10 cellular contexts compared by ENCODE assay signal in the genomic region with DNA sequence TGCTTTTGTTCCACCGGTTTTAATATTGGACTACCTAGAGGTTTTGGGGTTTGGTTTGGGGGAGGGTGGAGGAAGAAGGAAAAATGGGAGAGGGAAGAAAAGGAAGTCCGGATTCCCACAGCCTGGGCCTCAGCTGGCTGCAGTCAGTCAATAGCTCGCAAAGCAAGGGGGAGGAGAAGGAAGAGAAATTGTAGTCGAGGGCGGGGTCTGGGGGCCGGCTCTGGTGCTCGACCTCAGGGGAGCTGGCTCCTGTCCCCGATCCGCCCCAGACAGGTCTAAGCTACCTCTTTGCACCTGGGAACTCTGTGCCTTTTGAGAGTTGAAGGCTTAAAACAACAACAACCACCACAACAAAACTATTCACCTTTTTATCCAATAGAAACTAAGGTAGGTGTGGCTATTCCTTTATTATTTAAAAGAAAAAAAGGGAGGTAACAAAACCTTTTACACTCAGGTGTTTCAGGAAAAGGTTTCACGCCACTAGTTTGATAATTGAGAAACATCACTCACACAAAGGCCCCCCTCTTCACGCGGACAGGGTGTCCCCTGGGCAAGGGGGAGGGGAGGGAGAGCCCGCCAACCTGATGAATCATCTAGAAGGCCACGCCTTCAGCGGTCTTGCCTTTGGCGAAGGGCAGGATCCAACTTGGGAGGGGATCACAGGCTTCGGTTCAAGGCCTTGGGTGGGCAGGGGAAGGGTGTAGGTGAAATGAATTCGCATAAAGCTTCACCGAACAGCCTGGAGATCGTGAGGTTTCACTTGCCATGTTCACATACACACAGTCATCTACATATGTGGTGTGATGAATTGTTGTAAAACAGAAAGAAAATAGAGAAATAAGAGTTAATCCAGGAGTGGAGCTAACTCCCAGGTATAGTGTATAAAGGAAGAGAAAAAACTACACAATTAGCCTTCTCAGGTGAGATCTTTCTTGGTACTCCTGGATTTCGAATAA. TPM values are rescaled to one million over a fixed set of nuclear protein-coding genes. Genes with fewer than 3 reads are reported as not detected.
DNase-seq lines count a peak whose midpoint lies in the region; ATAC-seq and TF ChIP-seq lines count a peak whose summit lies in the region.
"Had no signal": no experiment of that assay in that cellular context is flagged by ENCODE, and none has a peak within 500 bp of the region (broad histone marks: within the 10 kb centered on the region; RNA-seq: fewer than 3 reads in every experiment).

No MANE protein-coding gene starts in this region.

- H3K36me3 Mint-ChIP-seq in Calu3 (ENCODE audit: insufficient read depth, unreplicated experiment) (peaks cover 21% of the 10 kb centered on the region), nephron (ENCODE audit: low read depth) (no peaks in the 10 kb centered on the region)
- H3K36me3 Mint-ChIP-seq: CD4-positive, CD25-positive, alpha-beta regulatory T cell had no signal

- TF ChIP-seq CTCF in Calu3 (IDR thresholded peaks at IDR 0.05; ENCODE audit: unreplicated experiment): no peak
- no peak for TF ChIP-seq CTCF in nephron (IDR thresholded peaks at IDR 0.05; ENCODE audit: unreplicated experiment in 3 of 3)

- no peak for ATAC-seq in activated CD4-positive, CD25-positive, alpha-beta regulatory T cell treated with anti-CD3 and anti-CD28 coated beads, Interleukin-2, amount 50 U/mL, for 24 hours

- CTCF ChIA-PET in Calu3 (lab: Charles Lee): interaction anchor here (1.0 kb wide), 1 partner anchor 640 kb away, joined by 4 read pairs; no protein-coding TSS in a partner anchor

- H3K27me3 Mint-ChIP-seq in Calu3 (ENCODE audit: unreplicated experiment): no peaks in the 10 kb centered on the region
- no peaks in the 10 kb centered on the region for H3K27me3 Mint-ChIP-seq in nephron (ENCODE audit: low read depth)

- H3K4me1 ChIP-seq in esophagus (ENCODE audit: control insufficient read depth in 2 of 2, insufficient read depth in 2 of 2, low read length in 1 of 2): peaks cover 0 to 3% of the 10 kb centered on the region in 2 donors

- no peaks in the 10 kb centered on the region for H3K27me3 ChIP-seq in esophagus (ENCODE audit: control insufficient read depth in 1 of 2, insufficient read depth in 2 of 2, low read length in 2 of 2)

- DNase-seq in Calu3 (peak; percentile 66), NCI-H69 (lab: John Stamatoyannopoulos, UW) (peak; percentile 91), NCI-H82 (lab: John Stamatoyannopoulos, UW) (no peak), NCI-H2196 treated with DMSO at 0.1 percent for 48 hours (lab: John Stamatoyannopoulos, UW; ENCODE audit: unreplicated experiment) (no peak), NCI-H1048 (lab: John Stamatoyannopoulos, UW) (no peak)
- DNase-seq: CD4-positive, CD25-positive, alpha-beta regulatory T cell; T-helper 2 cell had no signal

- peak overlapping the region; percentile 26 to 43 for H3K4me3 ChIP-seq in esophagus (ENCODE audit: low read depth in 1 of 2, low read length in 2 of 2)

- TSS peak; percentile 41 for BruUV-seq in Calu3 (replicated peaks; lab: Mats Ljungman, UMichigan)

- no peaks in the 10 kb centered on the region for H3K9me3 ChIP-seq in esophagus (ENCODE audit: control insufficient read depth in 2 of 2, insufficient read depth in 1 of 2, low read depth in 1 of 2, low read length in 1 of 2)

- H3K4me1 Mint-ChIP-seq in Calu3 (ENCODE audit: low read depth, unreplicated experiment) (peaks cover 39% of the 10 kb centered on the region), nephron (peaks cover 48% of the 10 kb centered on the region)

- H3K4me3 Mint-ChIP-seq in Calu3 (ENCODE audit: low read depth, unreplicated experiment): peak overlapping the region; percentile 72
- H3K4me3 Mint-ChIP-seq in nephron: peak overlapping the region; percentile 74 to 79 (median 78)

- H3K27ac Mint-ChIP-seq in Calu3 (ENCODE audit: unreplicated experiment) (peak overlapping the region; percentile 73), nephron (peak overlapping the region; percentile 91 to 96 (median 95))
- H3K27ac Mint-ChIP-seq: CD4-positive, CD25-positive, alpha-beta regulatory T cell had no signal

- intact Hi-C loops in Calu3 (cut with micrococcal nuclease; ENCODE audit: unreplicated experiment): loop anchor here (5.0 kb wide), 3 partner anchors 59 to 216 kb away; partner anchors contain the start of gene FIP1L1

- peak overlapping the region; percentile 85 to 95 for H3K27ac ChIP-seq in esophagus (ENCODE audit: low read depth in 2 of 2, low read length in 1 of 2)

- no peaks in the 10 kb centered on the region for H3K36me3 ChIP-seq in esophagus (ENCODE audit: control insufficient read depth in 2 of 2, insufficient read depth in 2 of 2, low read length in 1 of 2)

- WGBS in esophagus, 2 donors: 23 to 30% methylated on average over 21 of the region's 21 CpGs

- H3K9me3 Mint-ChIP-seq in Calu3 (ENCODE audit: low read depth, unreplicated experiment) (no peaks in the 10 kb centered on the region), nephron (no peaks in the 10 kb centered on the region)

RNA-seq across cellular contexts. Expression of gene LNX1, which starts 1.7 kb away (rescaled TPM):
- 4.2 and 4.3 TPM in 2 replicates for total RNA-seq in Calu3 (2022)
- 10 to 100 TPM; 16.8 to 44.2 TPM for polyA plus RNA-seq in esophagus
- total RNA-seq: CD4-positive, CD25-positive, alpha-beta regulatory T cell had no signal

Comparison
In these comparisons a context has a peak if more than half of its experiments do, and no peak if none do; other contexts are left out.
1. DNase-seq: peak in Calu3 (single experiment) and NCI-H69 (single experiment); none in NCI-H82 (single experiment), NCI-H2196 treated with DMSO at 0.1 percent for 48 hours (single experiment) and NCI-H1048 (single experiment).